16 cellular contexts compared by ENCODE assay signal in genomic region chr15:58985443-58985842, GRCh38. TPM values are rescaled to one million over a fixed set of nuclear protein-coding genes. Genes with fewer than 3 reads are reported as not detected.
DNase-seq lines count a peak whose midpoint lies in the region; ATAC-seq, FAIRE-seq and TF ChIP-seq lines count a peak whose summit lies in the region.
"Had no signal": no experiment of that assay in that cellular context is flagged by ENCODE, and none has a peak within 500 bp of the region (broad histone marks: within the 10 kb centered on the region; RNA-seq: fewer than 3 reads in every experiment).

No MANE protein-coding gene starts in this region.

- no peaks in the 10 kb centered on the region for H3K9me3 Mint-ChIP-seq in dendritic cell treated with granulocyte-macrophage colony-stimulating factor and Interleukin-4, amounts not matched to agents 40 ng/mL and 50 ng/mL, for 4 days
- H3K9me3 Mint-ChIP-seq: activated naive CD4-positive, alpha-beta T cell treated with anti-CD3 and anti-CD28 coated beads, Interleukin-2, amount 10 ng/mL, durations not matched to agents 7 days and 5 days; memory B cell had no signal

- H3K9me2 ChIP-seq in HCT116 (ENCODE audit: insufficient read depth), result no peaks in the 10 kb centered on the region

- no peaks in the 10 kb centered on the region for H3K36me3 ChIP-seq in HCT116 (ENCODE audit: control insufficient read depth in 1 of 2, insufficient read depth in 2 of 2, low read length in 2 of 2)
- H3K36me3 ChIP-seq: cardiac muscle cell, HAP-1, stomach had no signal

- no peaks in the 10 kb centered on the region for H4K20me1 ChIP-seq in HCT116 (ENCODE audit: insufficient read depth)

- DNase-seq in A549 (ENCODE audit: low read depth in 1 of 2, low spot score in 1 of 2) (peak in 1 of 2 experiments; percentile 18), HCT116 (ENCODE audit: low read depth, low spot score) (no peak), iris pigment epithelial cell (ENCODE audit: low read depth) (peak; percentile 56), NCI-H1048 (lab: John Stamatoyannopoulos, UW) (no peak), dedifferentiated amniotic fluid mesenchymal stem cell (ENCODE audit: extremely low spot score) (no peak), hypothalamus (lab: John Stamatoyannopoulos, UW) (no peak)
- no peak for DNase-seq in activated CD4-positive, CD25-positive, alpha-beta regulatory T cell (lab: John Stamatoyannopoulos, UW)
- DNase-seq: activated naive CD4-positive, alpha-beta T cell treated with anti-CD3 and anti-CD28 coated beads, Interleukin-2, amount 10 ng/mL, durations not matched to agents 7 days and 5 days; NCI-H2081 treated with DMSO at 0.1 percent for 48 hours; stomach had no signal

- H3K9me3 ChIP-seq in A549 (no peaks in the 10 kb centered on the region), HCT116 (ENCODE audit: control insufficient read depth in 1 of 2, insufficient read depth in 1 of 2, low read depth in 1 of 2, low read length in 2 of 2) (no peaks in the 10 kb centered on the region)
- H3K9me3 ChIP-seq: HAP-1, stomach had no signal

- TF ChIP-seq CTCF in A549 (IDR thresholded peaks at IDR 0.05), result no peak
- TF ChIP-seq CTCF in HCT116 (IDR thresholded peaks at IDR 0.05 in 2 of 3, conservative IDR thresholded peaks at IDR 0.05 in 1 of 3; ENCODE audit: borderline replicate concordance in 1 of 3, insufficient read depth in 1 of 3, low read depth in 2 of 3, low read length in 2 of 3), result no peak

- peaks cover 52% of the 10 kb centered on the region for H3K4me1 Mint-ChIP-seq in dendritic cell treated with granulocyte-macrophage colony-stimulating factor and Interleukin-4, amounts not matched to agents 40 ng/mL and 50 ng/mL, for 4 days (ENCODE audit: low read depth)

- RAD21 ChIA-PET in HCT116 (lab: Charles Lee; ENCODE audit: low non-redundant PET in 1 of 2, low total read pairs in 2 of 2, uncharacterized antibody in 2 of 2, unreplicated experiment in 2 of 2), result no interaction called here

- no peak overlapping the region for H3K9ac ChIP-seq in HCT116 (ENCODE audit: low read length)

- no peak for TF ChIP-seq RAD21 in A549 (conservative IDR thresholded peaks at IDR 0.05 in 1 of 2, IDR thresholded peaks at IDR 0.05 in 1 of 2)
- TF ChIP-seq RAD21 in HCT116 (IDR thresholded peaks at IDR 0.05; ENCODE audit: low read depth), result no peak

- WGBS in A549 (ENCODE audit: missing lambda C conversion rate), result 18% methylated on average over 4 of the region's 4 CpGs

- no TSS peak for BruUV-seq in HCT116 (replicated peaks; lab: Mats Ljungman, UMichigan)

- intact Hi-C loops in HCT116 (cut with micrococcal nuclease), result loop anchor here (10.0 kb wide), 1 partner anchor 649 kb away; no protein-coding TSS in a partner anchor
- intact Hi-C loops in dendritic cell treated with granulocyte-macrophage colony-stimulating factor and Interleukin-4, amounts not matched to agents 40 ng/mL and 50 ng/mL, for 4 days (cut with micrococcal nuclease), result loop anchor here (5.0 to 10.0 kb wide), 3 partner anchors 53 to 509 kb away; partner anchors contain the start of genes CCNB2 and SLTM

- peaks cover 29% of the 10 kb centered on the region for H3K79me2 ChIP-seq in HCT116 (ENCODE audit: insufficient read depth, low read length)

- no peak overlapping the region for H3K27ac ChIP-seq in A549
- H3K27ac ChIP-seq in HCT116 (ENCODE audit: low read depth, low read length), result no peak overlapping the region
- H3K27ac ChIP-seq: cardiac muscle cell, HL-60, stomach had no signal

- H3K4me1 ChIP-seq in A549 (peaks cover 18% of the 10 kb centered on the region; the same call in 2 of the 3 replicates), HCT116 (ENCODE audit: control insufficient read depth in 1 of 2, insufficient read depth in 2 of 2, low read length in 2 of 2) (peaks cover 2 to 14% of the 10 kb centered on the region in 2 experiments; a peak in 3 of 4 replicates)

- H3K27me3 ChIP-seq in HCT116 (ENCODE audit: insufficient read depth, low read length), result no peaks in the 10 kb centered on the region
- H3K27me3 ChIP-seq: stomach had no signal

- CTCF ChIA-PET in A549 (lab: Yijun Ruan, JAX), result interaction anchor here (0.7 to 4.0 kb wide), 5 partner anchors 9 to 737 kb away, joined by 3 to 16 read pairs (median 3); no protein-coding TSS in a partner anchor
- CTCF ChIA-PET in HCT116 (lab: Charles Lee), result no interaction called here

- no peak for FAIRE-seq in A549 (lab: Jason Lieb, UNC)
- FAIRE-seq: endothelial cell of umbilical vein had no signal

- no peaks in the 10 kb centered on the region for H3K27me3 Mint-ChIP-seq in dendritic cell treated with granulocyte-macrophage colony-stimulating factor and Interleukin-4, amounts not matched to agents 40 ng/mL and 50 ng/mL, for 4 days
- H3K27me3 Mint-ChIP-seq: memory B cell had no signal

- H3K4me3 ChIP-seq in A549 (no peak overlapping the region), HCT116 (replicated peaks in 1 of 2; ENCODE audit: low read depth in 1 of 2, low read length in 2 of 2) (no peak overlapping the region)
- H3K4me3 ChIP-seq: cardiac muscle cell, HAP-1, stomach had no signal

- ATAC-seq in A549 (no peak), HCT116 (no peak)

- peak overlapping the region; percentile 67 for H3K27ac Mint-ChIP-seq in dendritic cell treated with granulocyte-macrophage colony-stimulating factor and Interleukin-4, amounts not matched to agents 40 ng/mL and 50 ng/mL, for 4 days
- H3K27ac Mint-ChIP-seq: activated naive CD4-positive, alpha-beta T cell treated with anti-CD3 and anti-CD28 coated beads, Interleukin-2, amount 10 ng/mL, durations not matched to agents 7 days and 5 days; memory B cell had no signal

- peaks cover 19% of the 10 kb centered on the region for H3K36me3 Mint-ChIP-seq in dendritic cell treated with granulocyte-macrophage colony-stimulating factor and Interleukin-4, amounts not matched to agents 40 ng/mL and 50 ng/mL, for 4 days (ENCODE audit: low read depth)
- H3K36me3 Mint-ChIP-seq: memory B cell had no signal

- no peak for TF ChIP-seq EP300 in A549 (IDR thresholded peaks at IDR 0.05)

- H3K4me2 ChIP-seq in A549, result peak overlapping the region; percentile 32
- no peak overlapping the region for H3K4me2 ChIP-seq in HCT116 (ENCODE audit: low read length)

- POLR2A ChIA-PET in A549 (lab: Yijun Ruan, JAX), result no interaction called here
- POLR2A ChIA-PET in HCT116 (lab: Charles Lee), result no interaction called here

- peak overlapping the region; percentile 43 for H2AFZ ChIP-seq in HCT116 (ENCODE audit: low read depth, low read length, poor library complexity, severe bottlenecking)

- TF ChIP-seq POLR2A in A549 (IDR thresholded peaks at IDR 0.05; ENCODE audit: low read length), result no peak
- TF ChIP-seq POLR2A in HCT116 (IDR thresholded peaks at IDR 0.05; ENCODE audit: borderline replicate concordance, extremely low read depth, insufficient read depth, insufficient read length), result no peak

- H3K4me3 Mint-ChIP-seq in dendritic cell treated with granulocyte-macrophage colony-stimulating factor and Interleukin-4, amounts not matched to agents 40 ng/mL and 50 ng/mL, for 4 days, result no peak overlapping the region
- H3K4me3 Mint-ChIP-seq: activated naive CD4-positive, alpha-beta T cell treated with anti-CD3 and anti-CD28 coated beads, Interleukin-2, amount 10 ng/mL, durations not matched to agents 7 days and 5 days; memory B cell had no signal

TF ChIP-seq in A549, 52 proteins besides CTCF, POLR2A, EP300 and RAD21 (continues in another document):
- no peak for TF ChIP-seq ATOH8 (CRISPR knock-in tag; IDR thresholded peaks at IDR 0.05; ENCODE audit: low read depth)

TF ChIP-seq in HCT116, 20 proteins besides CTCF, POLR2A, EP300 and RAD21:
- no peak for TF ChIP-seq REST (IDR thresholded peaks at IDR 0.05; ENCODE audit: low read depth)
- TF ChIP-seq FOSL1 (IDR thresholded peaks at IDR 0.05; ENCODE audit: low read depth), result no peak
- no peak for TF ChIP-seq ELF1 (IDR thresholded peaks at IDR 0.05; ENCODE audit: borderline replicate concordance, low read depth)

RNA-seq across cellular contexts. Expression of gene RNF111, which starts 2.0 kb away (rescaled TPM):
- polyA plus RNA-seq in A549 (2011; rRNA removed) (42.7 and 46.9 TPM in 2 replicates), A549 (2017; fragmentation: RNase III; extraction: RNeasy Plus Mini Kit Qiagen cat#74134 plus additional on column Dnase treatment) (21.8 to 25.5 TPM (median 25.0 TPM) in 3 replicates)
- 10.9 and 19.3 TPM in 2 replicates for polyA plus RNA-seq in A549 (2012; cell fraction: cytosol; rRNA removed)
- 18.5 and 22.7 TPM in 2 replicates for polyA plus RNA-seq in A549 (2012; cell fraction: nucleus; rRNA removed)
- polyA minus RNA-seq in A549 (2011; rRNA and poly(A)+ RNA removed), result 143 and 197 TPM in 2 replicates
- 31.5 TPM for total RNA-seq in HCT116 (2021; ENCODE audit: unreplicated experiment)
- polyA plus RNA-seq in HCT116 (2012), result 16.5 and 19.1 TPM in 2 replicates

RNA-seq across cellular contexts. Expression of gene SLTM, which starts 52.0 kb away (rescaled TPM):
- 89.0 and 93.5 TPM in 2 replicates for polyA plus RNA-seq in A549 (2011; rRNA removed)
- polyA plus RNA-seq in A549 (2012; cell fraction: cytosol; rRNA removed), result 45.9 and 59.3 TPM in 2 replicates
- polyA plus RNA-seq in A549 (2012; cell fraction: nucleus; rRNA removed), result 88.5 and 126 TPM in 2 replicates
- 133 to 138 TPM (median 133 TPM) in 3 replicates for polyA plus RNA-seq in A549 (2017; fragmentation: RNase III; extraction: RNeasy Plus Mini Kit Qiagen cat#74134 plus additional on column Dnase treatment)
- polyA minus RNA-seq in A549 (2011; rRNA and poly(A)+ RNA removed), result 61.2 and 70.6 TPM in 2 replicates
- total RNA-seq in HCT116 (2021; ENCODE audit: unreplicated experiment), result 88.7 TPM
- polyA plus RNA-seq in HCT116 (2012), result 75.8 and 94.9 TPM in 2 replicates
